In the genomic region with DNA sequence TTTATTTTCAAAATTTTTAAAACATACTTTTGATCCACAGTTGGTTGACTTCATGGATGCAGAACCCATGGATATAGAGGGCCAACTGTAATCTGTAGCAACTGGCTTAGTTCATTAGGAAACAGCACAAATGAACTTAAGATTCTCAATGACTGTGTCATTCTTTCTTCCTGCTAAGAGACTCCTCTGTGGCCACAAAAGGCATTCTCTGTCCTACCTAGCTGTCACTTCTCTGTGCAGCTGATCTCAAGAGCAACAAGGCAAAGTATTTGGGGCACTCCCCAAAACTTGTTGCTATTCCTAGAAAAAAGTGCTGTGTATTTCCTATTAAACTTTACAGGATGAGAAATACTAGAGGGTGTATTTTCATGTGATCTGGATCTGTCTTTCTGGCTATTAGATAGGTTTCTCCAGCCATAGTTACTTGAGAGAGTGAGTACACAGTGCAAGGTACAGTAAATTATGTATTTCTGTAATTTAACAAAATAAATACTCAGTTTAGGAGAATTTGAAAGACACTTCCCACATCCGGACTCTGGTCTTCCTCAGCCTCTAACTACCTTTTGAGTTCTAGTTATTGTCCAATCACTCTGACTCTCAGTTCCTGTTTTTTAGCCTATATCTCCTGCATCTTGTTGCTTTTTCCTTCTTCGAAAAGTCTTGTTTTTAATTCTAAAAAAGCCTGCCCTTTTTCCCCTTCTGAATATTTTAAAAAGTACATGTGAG, we compare ENCODE assay signal across 14 cellular contexts. TPM values are rescaled to one million over a fixed set of nuclear protein-coding genes. Genes with fewer than 3 reads are reported as not detected.
DNase-seq lines count a peak whose midpoint lies in the region; ATAC-seq lines count a peak whose summit lies in the region.
"Had no signal": no experiment of that assay in that cellular context is flagged by ENCODE, and none has a peak within 500 bp of the region (broad histone marks: within the 10 kb centered on the region; RNA-seq: fewer than 3 reads in every experiment).

No MANE protein-coding gene starts in this region.

- H3K4me3 ChIP-seq in right cardiac atrium (ENCODE audit: low read length), result no peak overlapping the region
- H3K4me3 ChIP-seq: breast epithelium had no signal

- no peaks in the 10 kb centered on the region for H3K9me3 ChIP-seq in right cardiac atrium (ENCODE audit: control insufficient read depth, low read length)
- H3K9me3 ChIP-seq: breast epithelium had no signal

- peak overlapping the region; percentile 39 for H3K4me3 Mint-ChIP-seq in activated naive CD8-positive, alpha-beta T cell treated with anti-CD3 and anti-CD28 coated beads, Interleukin-2, amount 10 ng/mL, durations not matched to agents 7 days and 5 days
- H3K4me3 Mint-ChIP-seq in activated naive CD8-positive, alpha-beta T cell treated with anti-CD3 and anti-CD28 coated beads for 36 hours, result no peak overlapping the region

- no peak for ATAC-seq in activated naive CD8-positive, alpha-beta T cell treated with anti-CD3 and anti-CD28 coated beads, Interleukin-2, amount 10 ng/mL, durations not matched to agents 7 days and 5 days (ENCODE audit: low read depth)
- ATAC-seq in HG02885 (IDR thresholded peaks at IDR 0.05; ENCODE audit: poor library complexity, unreplicated experiment), result peak; percentile 84
- no peak for ATAC-seq in right cardiac atrium
- ATAC-seq: foreskin keratinocyte, Panc1 had no signal

- peaks cover 2% of the 10 kb centered on the region for H3K36me3 Mint-ChIP-seq in activated naive CD8-positive, alpha-beta T cell treated with anti-CD3 and anti-CD28 coated beads, Interleukin-2, amount 10 ng/mL, durations not matched to agents 7 days and 5 days
- no peaks in the 10 kb centered on the region for H3K36me3 Mint-ChIP-seq in activated naive CD8-positive, alpha-beta T cell treated with anti-CD3 and anti-CD28 coated beads for 36 hours

- no peaks in the 10 kb centered on the region for H3K4me1 ChIP-seq in right cardiac atrium (ENCODE audit: control insufficient read depth, insufficient read depth, low read length)
- H3K4me1 ChIP-seq: breast epithelium, foreskin keratinocyte had no signal

- H3K4me1 Mint-ChIP-seq in activated naive CD8-positive, alpha-beta T cell treated with anti-CD3 and anti-CD28 coated beads, Interleukin-2, amount 10 ng/mL, durations not matched to agents 7 days and 5 days, result peaks cover 11% of the 10 kb centered on the region
- peaks cover 6% of the 10 kb centered on the region for H3K4me1 Mint-ChIP-seq in activated naive CD8-positive, alpha-beta T cell treated with anti-CD3 and anti-CD28 coated beads for 36 hours

- POLR2A ChIA-PET in activated naive CD8-positive, alpha-beta T cell treated with anti-CD3 and anti-CD28 coated beads, Interleukin-2, amount 10 ng/mL, durations not matched to agents 7 days and 5 days (lab: Charles Lee), result no interaction called here

- intact Hi-C loops in right cardiac atrium (cut with DNase I), result no loop called here

- no peak for DNase-seq in activated naive CD8-positive, alpha-beta T cell treated with anti-CD3 and anti-CD28 coated beads, Interleukin-2, amount 10 ng/mL, durations not matched to agents 7 days and 5 days
- DNase-seq in activated naive CD8-positive, alpha-beta T cell treated with anti-CD3 and anti-CD28 coated beads for 36 hours, result no peak
- DNase-seq in MV-4-11 (lab: John Stamatoyannopoulos, UW) (peak; percentile 92), NCI-H2029 treated with DMSO at 0.1 percent for 48 hours (lab: John Stamatoyannopoulos, UW) (no peak), NCI-H2196 (lab: John Stamatoyannopoulos, UW; ENCODE audit: unreplicated experiment) (no peak), NCI-H2171 treated with DMSO at 0.1 percent for 48 hours (lab: John Stamatoyannopoulos, UW) (no peak), right cardiac atrium (no peak)
- DNase-seq: activated CD4-positive, alpha-beta T cell treated with anti-CD3 and anti-CD28 coated beads, Interleukin-2, amount 50 U/mL, for 4 hours; foreskin keratinocyte; IMR-90 had no signal

- no peaks in the 10 kb centered on the region for H3K9me3 Mint-ChIP-seq in activated naive CD8-positive, alpha-beta T cell treated with anti-CD3 and anti-CD28 coated beads, Interleukin-2, amount 10 ng/mL, durations not matched to agents 7 days and 5 days
- H3K9me3 Mint-ChIP-seq in activated naive CD8-positive, alpha-beta T cell treated with anti-CD3 and anti-CD28 coated beads for 36 hours, result no peaks in the 10 kb centered on the region

- peaks cover 10% of the 10 kb centered on the region for H3K27me3 Mint-ChIP-seq in activated naive CD8-positive, alpha-beta T cell treated with anti-CD3 and anti-CD28 coated beads, Interleukin-2, amount 10 ng/mL, durations not matched to agents 7 days and 5 days
- H3K27me3 Mint-ChIP-seq in activated naive CD8-positive, alpha-beta T cell treated with anti-CD3 and anti-CD28 coated beads for 36 hours, result no peaks in the 10 kb centered on the region

- H3K27ac ChIP-seq in right cardiac atrium (ENCODE audit: low read length), result no peak overlapping the region
- H3K27ac ChIP-seq: breast epithelium, foreskin keratinocyte had no signal

- no peaks in the 10 kb centered on the region for H3K27me3 ChIP-seq in right cardiac atrium (ENCODE audit: control insufficient read depth, insufficient read depth)
- H3K27me3 ChIP-seq: breast epithelium had no signal

- WGBS in right cardiac atrium, result 71% methylated on average over 2 of the region's 2 CpGs

- peak overlapping the region; percentile 74 for H3K27ac Mint-ChIP-seq in activated naive CD8-positive, alpha-beta T cell treated with anti-CD3 and anti-CD28 coated beads, Interleukin-2, amount 10 ng/mL, durations not matched to agents 7 days and 5 days
- H3K27ac Mint-ChIP-seq in activated naive CD8-positive, alpha-beta T cell treated with anti-CD3 and anti-CD28 coated beads for 36 hours, result no peak overlapping the region

RNA-seq across cellular contexts. Expression of a gene that starts 21.8 kb away (rescaled TPM):
- total RNA-seq in activated naive CD8-positive, alpha-beta T cell treated with anti-CD3 and anti-CD28 coated beads, Interleukin-2, amount 10 ng/mL, durations not matched to agents 7 days and 5 days, result 1 to 10 TPM in 1 of 2 experiments, under 1 TPM in 1; 0.89 to 1.9 TPM
- total RNA-seq in activated naive CD8-positive, alpha-beta T cell treated with anti-CD3 and anti-CD28 coated beads for 36 hours, result 1 to 10 TPM; 1.1 to 1.2 TPM
- total RNA-seq in right cardiac atrium, result 10 to 100 TPM in 2 of 4 donors, 1 to 10 TPM in 2; 3.1 to 15.1 (median 10.2) TPM
- polyA plus RNA-seq in right cardiac atrium, result 2.0 TPM

RNA-seq across cellular contexts. Expression of a gene that starts 53.9 kb away (rescaled TPM):
- total RNA-seq in activated naive CD8-positive, alpha-beta T cell treated with anti-CD3 and anti-CD28 coated beads, Interleukin-2, amount 10 ng/mL, durations not matched to agents 7 days and 5 days, result not detected
- total RNA-seq in activated naive CD8-positive, alpha-beta T cell treated with anti-CD3 and anti-CD28 coated beads for 36 hours, result not detected
- total RNA-seq in right cardiac atrium, result 10 to 100 TPM in 2 of 4 donors, 1 to 10 TPM in 2; 3.3 to 10.6 (median 9.5) TPM
- 9.1 TPM for polyA plus RNA-seq in right cardiac atrium
- total RNA-seq: IMR-90 had no signal
- polyA plus RNA-seq: AG04450, IMR-90 had no signal
